ENCODE assay signal across 12 cellular contexts in genomic region chr2:190355968-190356657, GRCh38. TPM values are rescaled to one million over a fixed set of nuclear protein-coding genes. Genes with fewer than 3 reads are reported as not detected.
DNase-seq lines count a peak whose midpoint lies in the region; ATAC-seq and TF ChIP-seq lines count a peak whose summit lies in the region.
"Had no signal": no experiment of that assay in that cellular context is flagged by ENCODE, and none has a peak within 500 bp of the region (broad histone marks: within the 10 kb centered on the region; RNA-seq: fewer than 3 reads in every experiment).

No MANE protein-coding gene starts in this region.

- peak; percentile 66 for ATAC-seq in mucosa of descending colon

- intact Hi-C loops in mucosa of descending colon (cut with DNase I, micrococcal nuclease) = no loop called here
- intact Hi-C loops in activated T-helper 1 cell treated with anti-CD3 and anti-CD28 coated beads, Interleukin-12 subunit alpha, Interleukin-12 subunit beta, Interleukin-2, Interleukin-4 antibody, amounts not matched to agents 30 ng/mL and 10 ng/mL and 1 ng/mL, durations not matched to agents 14 hours and 24 hours and 36 hours (cut with micrococcal nuclease) = no loop called here

- H3K4me1 Mint-ChIP-seq in activated T-helper 1 cell treated with anti-CD3 and anti-CD28 coated beads, Interleukin-12 subunit alpha, Interleukin-12 subunit beta, Interleukin-2, Interleukin-4 antibody, amounts not matched to agents 30 ng/mL and 10 ng/mL and 1 ng/mL, durations not matched to agents 14 hours and 24 hours and 36 hours (ENCODE audit: low read depth) = peaks cover 26% of the 10 kb centered on the region

- no peaks in the 10 kb centered on the region for H3K36me3 ChIP-seq in mucosa of descending colon (ENCODE audit: low read depth)
- H3K36me3 ChIP-seq: uterus had no signal

- H3K9me3 ChIP-seq in mucosa of descending colon = no peaks in the 10 kb centered on the region
- H3K9me3 ChIP-seq: uterus had no signal

- H3K27me3 Mint-ChIP-seq in activated T-helper 1 cell treated with anti-CD3 and anti-CD28 coated beads, Interleukin-12 subunit alpha, Interleukin-12 subunit beta, Interleukin-2, Interleukin-4 antibody, amounts not matched to agents 30 ng/mL and 10 ng/mL and 1 ng/mL, durations not matched to agents 14 hours and 24 hours and 36 hours (ENCODE audit: insufficient read depth) = no peaks in the 10 kb centered on the region
- H3K27me3 Mint-ChIP-seq: naive B cell had no signal

- no peak overlapping the region for H3K4me3 Mint-ChIP-seq in activated T-helper 1 cell treated with anti-CD3 and anti-CD28 coated beads, Interleukin-12 subunit alpha, Interleukin-12 subunit beta, Interleukin-2, Interleukin-4 antibody, amounts not matched to agents 30 ng/mL and 10 ng/mL and 1 ng/mL, durations not matched to agents 14 hours and 24 hours and 36 hours
- H3K4me3 Mint-ChIP-seq: naive B cell had no signal

- peaks cover 23% of the 10 kb centered on the region for H3K4me1 ChIP-seq in mucosa of descending colon (ENCODE audit: low read depth)
- H3K4me1 ChIP-seq: uterus had no signal

- no peaks in the 10 kb centered on the region for H3K9me3 Mint-ChIP-seq in activated T-helper 1 cell treated with anti-CD3 and anti-CD28 coated beads, Interleukin-12 subunit alpha, Interleukin-12 subunit beta, Interleukin-2, Interleukin-4 antibody, amounts not matched to agents 30 ng/mL and 10 ng/mL and 1 ng/mL, durations not matched to agents 14 hours and 24 hours and 36 hours
- H3K9me3 Mint-ChIP-seq: naive B cell had no signal

- peak; percentile 39 for DNase-seq in CD1c-positive myeloid dendritic cell (ENCODE audit: extremely low spot score)
- DNase-seq in NCI-H226 = peak; percentile 43
- DNase-seq in mucosa of descending colon = peak in 1 of 3 donors; percentile 20
- no peak for DNase-seq in NCI-H2107 treated with DMSO at 0.1 percent for 48 hours (lab: John Stamatoyannopoulos, UW; ENCODE audit: unreplicated experiment)
- DNase-seq in OCI-M2 (lab: John Stamatoyannopoulos, UW; ENCODE audit: unreplicated experiment) = no peak
- no peak for DNase-seq in activated effector memory CD4-positive, alpha-beta T cell treated with Interleukin-2 at 50 U/mL for 16 hours
- no peak for DNase-seq in activated T-helper 1 cell treated with anti-CD3 and anti-CD28 coated beads, Interleukin-12 subunit alpha, Interleukin-12 subunit beta, Interleukin-2, Interleukin-4 antibody, amounts not matched to agents 30 ng/mL and 10 ng/mL and 1 ng/mL, durations not matched to agents 14 hours and 24 hours and 36 hours (ENCODE audit: low spot score)
- DNase-seq: EL, naive B cell, NCI-H524 treated with DMSO at 0.1 percent for 48 hours, uterus had no signal

- peaks cover 4% of the 10 kb centered on the region for H3K36me3 Mint-ChIP-seq in activated T-helper 1 cell treated with anti-CD3 and anti-CD28 coated beads, Interleukin-12 subunit alpha, Interleukin-12 subunit beta, Interleukin-2, Interleukin-4 antibody, amounts not matched to agents 30 ng/mL and 10 ng/mL and 1 ng/mL, durations not matched to agents 14 hours and 24 hours and 36 hours (ENCODE audit: low read depth)
- H3K36me3 Mint-ChIP-seq: naive B cell had no signal

- no peak overlapping the region for H3K4me3 ChIP-seq in mucosa of descending colon
- H3K4me3 ChIP-seq: uterus had no signal

- no peak for TF ChIP-seq CTCF in mucosa of descending colon (IDR thresholded peaks at IDR 0.05)

- H3K27ac ChIP-seq in cingulate gyrus (ENCODE audit: low read depth, low read length) = peak overlapping the region; percentile 24
- H3K27ac ChIP-seq: uterus had no signal

- no peak overlapping the region for H3K27ac Mint-ChIP-seq in activated T-helper 1 cell treated with anti-CD3 and anti-CD28 coated beads, Interleukin-12 subunit alpha, Interleukin-12 subunit beta, Interleukin-2, Interleukin-4 antibody, amounts not matched to agents 30 ng/mL and 10 ng/mL and 1 ng/mL, durations not matched to agents 14 hours and 24 hours and 36 hours

RNA-seq across cellular contexts. Expression of gene INPP1, which starts 12.7 kb away (rescaled TPM):
- 10 to 100 TPM; 31.3 to 37.7 (median 36.3) TPM for total RNA-seq in mucosa of descending colon
- 7.7 and 9.8 TPM in 2 replicates for total RNA-seq in activated T-helper 1 cell treated with anti-CD3 and anti-CD28 coated beads, Interleukin-12 subunit alpha, Interleukin-12 subunit beta, Interleukin-2, Interleukin-4 antibody, amounts not matched to agents 30 ng/mL and 10 ng/mL and 1 ng/mL, durations not matched to agents 14 hours and 24 hours and 36 hours

RNA-seq across cellular contexts. Expression of gene HIBCH, which starts 36.5 kb away (rescaled TPM):
- 10 to 100 TPM; 46.5 to 79.3 (median 46.7) TPM for total RNA-seq in mucosa of descending colon
- total RNA-seq in activated T-helper 1 cell treated with anti-CD3 and anti-CD28 coated beads, Interleukin-12 subunit alpha, Interleukin-12 subunit beta, Interleukin-2, Interleukin-4 antibody, amounts not matched to agents 30 ng/mL and 10 ng/mL and 1 ng/mL, durations not matched to agents 14 hours and 24 hours and 36 hours = 24.6 and 27.1 TPM in 2 replicates

RNA-seq across cellular contexts. Expression of gene MFSD6, which starts 52.0 kb away (rescaled TPM):
- 10 to 100 TPM; 58.4 to 73.2 (median 64.1) TPM for total RNA-seq in mucosa of descending colon
- total RNA-seq in activated T-helper 1 cell treated with anti-CD3 and anti-CD28 coated beads, Interleukin-12 subunit alpha, Interleukin-12 subunit beta, Interleukin-2, Interleukin-4 antibody, amounts not matched to agents 30 ng/mL and 10 ng/mL and 1 ng/mL, durations not matched to agents 14 hours and 24 hours and 36 hours = 45.8 and 46.8 TPM in 2 replicates

Comparison
In these comparisons a context has a peak if more than half of its experiments do, and no peak if none do; other contexts are left out.
1. DNase-seq: peak in CD1c-positive myeloid dendritic cell (single experiment) and NCI-H226 (single experiment); none in NCI-H2107 treated with DMSO at 0.1 percent for 48 hours (single experiment), OCI-M2 (single experiment), activated effector memory CD4-positive, alpha-beta T cell treated with Interleukin-2 at 50 U/mL for 16 hours (single experiment) and activated T-helper 1 cell treated with anti-CD3 and anti-CD28 coated beads, Interleukin-12 subunit alpha, Interleukin-12 subunit beta, Interleukin-2, Interleukin-4 antibody, amounts not matched to agents 30 ng/mL and 10 ng/mL and 1 ng/mL, durations not matched to agents 14 hours and 24 hours and 36 hours (single experiment).